ENCODE assay signal across 1 cellular context in genomic region chr1:96234299-96234698, GRCh38.
TF ChIP-seq lines count a peak whose summit lies in the region.

No MANE protein-coding gene starts in this region.

TF ChIP-seq in WTC11, 78 proteins besides CTCF, POLR2A, EP300 and RAD21 (continued from another document):
- TF ChIP-seq AR (CRISPR knock-in tag; IDR thresholded peaks at IDR 0.05): no peak
- TF ChIP-seq ATF3 (CRISPR knock-in tag; conservative IDR thresholded peaks at IDR 0.05): no peak
- no peak for TF ChIP-seq ZMAT4 (CRISPR knock-in tag; IDR thresholded peaks at IDR 0.05)
- no peak for TF ChIP-seq ZNF671 (CRISPR knock-in tag; IDR thresholded peaks at IDR 0.05)
- TF ChIP-seq PRRX2 (CRISPR knock-in tag; IDR thresholded peaks at IDR 0.05): no peak
- TF ChIP-seq EMX1 (CRISPR knock-in tag; IDR thresholded peaks at IDR 0.05): no peak
- no peak for TF ChIP-seq ZSCAN18 (CRISPR knock-in tag; IDR thresholded peaks at IDR 0.05)
